8 cellular contexts compared by ENCODE assay signal in genomic region chr9:97598461-97599288, GRCh38. TPM values are rescaled to one million over a fixed set of nuclear protein-coding genes. Genes with fewer than 3 reads are reported as not detected.
A peak's percentile ranks its signal among the peaks of the same experiment; 100 is the strongest.
DNase-seq lines count a peak whose midpoint lies in the region; ATAC-seq and TF ChIP-seq lines count a peak whose summit lies in the region.

No MANE protein-coding gene starts in this region.

- H3K36me3 Mint-ChIP-seq in endodermal cell (ENCODE audit: low read depth) = peaks cover 34% of the 10 kb centered on the region

- H3K27ac ChIP-seq in endodermal cell (ENCODE audit: low read depth, low read length) = no peak overlapping the region

- 52 to 61% methylated on average over 8 to 11 of the region's 11 CpGs for WGBS in endodermal cell (ENCODE audit: insufficient coverage in 1 of 2, insufficient read length in 1 of 2), 2 experiments

- no peak overlapping the region for H3K4me3 Mint-ChIP-seq in endodermal cell

- H3K27me3 ChIP-seq in endodermal cell (ENCODE audit: control insufficient read depth, insufficient read depth, low read length, poor library complexity, severe bottlenecking) = no peaks in the 10 kb centered on the region

- no peaks in the 10 kb centered on the region for H3K9me3 Mint-ChIP-seq in endodermal cell

- TF ChIP-seq CTCF in endodermal cell (conservative IDR thresholded peaks at IDR 0.05) = peak; percentile 95

- DNase-seq in D341Med (ENCODE audit: low spot score) (peak; percentile 76), HT-29 (ENCODE audit: low spot score) (peak; percentile 83), NOMO-1 (lab: John Stamatoyannopoulos, UW; ENCODE audit: unreplicated experiment in 2 of 2) (peak; percentile 76 to 85), endodermal cell (peak; percentile 92), middle frontal gyrus (ENCODE audit: extremely low spot score, low spot score) (peak; percentile 70)
- DNase-seq in activated CD8-positive, alpha-beta memory T cell treated with anti-CD3 and anti-CD28 coated beads for 4 hours (ENCODE audit: low read depth in 2 of 2) = peak; percentile 24 to 44
- DNase-seq in stimulated activated CD8-positive, alpha-beta memory T cell treated with anti-CD3 and anti-CD28 coated beads, Interleukin-4, amount 100 ng/mL, for 4 hours (ENCODE audit: low read depth in 2 of 2, low spot score in 1 of 2) = peak; percentile 33 to 36

- H3K4me3 ChIP-seq in endodermal cell (ENCODE audit: low read length) = peak overlapping the region; percentile 50

- H3K36me3 ChIP-seq in endodermal cell (ENCODE audit: control insufficient read depth, insufficient read depth, low read length) = peaks cover 36% of the 10 kb centered on the region

- ATAC-seq in GM21381 (IDR thresholded peaks at IDR 0.05; ENCODE audit: unreplicated experiment) = peak; percentile 90

- peaks cover 6% of the 10 kb centered on the region for H3K4me1 ChIP-seq in endodermal cell (ENCODE audit: control insufficient read depth, insufficient read depth, low read length)

- H3K9me3 ChIP-seq in endodermal cell (ENCODE audit: control insufficient read depth, low read length) = no peaks in the 10 kb centered on the region

- H3K27ac Mint-ChIP-seq in endodermal cell = peak overlapping the region; percentile 57

- H3K4me1 Mint-ChIP-seq in endodermal cell = peaks cover 19% of the 10 kb centered on the region

- no peak overlapping the region for H3K9ac ChIP-seq in endodermal cell (ENCODE audit: extremely low read depth, low read length, poor library complexity, severe bottlenecking)

- peaks cover 4% of the 10 kb centered on the region for H3K27me3 Mint-ChIP-seq in endodermal cell (ENCODE audit: insufficient read depth)

RNA-seq across cellular contexts. Expression of gene TSTD2, which starts 34.5 kb away (rescaled TPM):
- 10.0 and 10.6 TPM in 2 replicates for total RNA-seq in HT-29 (2014; rRNA removed; shearing (Covaris generic))
- total RNA-seq in endodermal cell = 10 to 100 TPM; 23.0 TPM
- polyA plus RNA-seq in endodermal cell (2013, experiment 1 of 2) = 31.3 TPM
- polyA plus RNA-seq in endodermal cell (2013, experiment 2 of 2) = 25.4 TPM

RNA-seq across cellular contexts. Expression of gene NCBP1, which starts 34.9 kb away (rescaled TPM):
- total RNA-seq in HT-29 (2014; rRNA removed; shearing (Covaris generic)) = 25.9 and 27.9 TPM in 2 replicates
- total RNA-seq in endodermal cell = 10 to 100 TPM; 47.0 to 51.7 TPM
- polyA plus RNA-seq in endodermal cell (2013, experiment 1 of 2) = 41.2 TPM
- 33.7 TPM for polyA plus RNA-seq in endodermal cell (2013, experiment 2 of 2)

Comparison
In these comparisons a context has a peak if more than half of its experiments do, and no peak if none do; other contexts are left out.
1. DNase-seq: peak in every context shown above with its lines; median percentile 92 in endodermal cell; 83 in HT-29; 80 in NOMO-1; 76 in D341Med; 70 in middle frontal gyrus; 34 in stimulated activated CD8-positive, alpha-beta memory T cell treated with anti-CD3 and anti-CD28 coated beads, Interleukin-4, amount 100 ng/mL, for 4 hours; 34 in activated CD8-positive, alpha-beta memory T cell treated with anti-CD3 and anti-CD28 coated beads for 4 hours.